In genomic region chr3:197951392-197951990, GRCh38 we compare ENCODE assay signal across 1 cellular context.
TF ChIP-seq lines count a peak whose summit lies in the region.

No MANE protein-coding gene starts in this region.

TF ChIP-seq in K562, 482 proteins besides CTCF, POLR2A, EP300 and RAD21 (continued from another document):
- TF ChIP-seq THRA (IDR thresholded peaks at IDR 0.05), result no peak
TF ChIP-seq in K562: peak in this region for 10.
